In genomic region chr3:172513488-172513887, GRCh38 we compare ENCODE assay signal across 12 cellular contexts. TPM values are rescaled to one million over a fixed set of nuclear protein-coding genes. Genes with fewer than 3 reads are reported as not detected.
DNase-seq lines count a peak whose midpoint lies in the region; ATAC-seq and TF ChIP-seq lines count a peak whose summit lies in the region.
"Had no signal": no experiment of that assay in that cellular context is flagged by ENCODE, and none has a peak within 500 bp of the region (broad histone marks: within the 10 kb centered on the region; RNA-seq: fewer than 3 reads in every experiment).

No MANE protein-coding gene starts in this region.

- DNase-seq in activated naive CD4-positive, alpha-beta T cell treated with anti-CD3 and anti-CD28 coated beads, Interleukin-2, amount 10 ng/mL, durations not matched to agents 7 days and 5 days = no peak
- DNase-seq in activated naive CD4-positive, alpha-beta T cell treated with Interleukin-2 at 50 U/mL for 16 hours = no peak
- no peak for DNase-seq in T-helper 17 cell
- peak; percentile 93 for DNase-seq in fibroblast of pulmonary artery (ENCODE audit: low read depth)
- DNase-seq in stomach = no peak
- DNase-seq: Kasumi-1; stimulated activated CD4-positive, alpha-beta T cell treated with anti-CD3 and anti-CD28 coated beads, Interleukin-2, amount 100 ng/mL, for 48 hours had no signal

- intact Hi-C loops in stomach (cut with DNase I; ENCODE audit: low total_unique reads) = no loop called here

- no peaks in the 10 kb centered on the region for H3K27me3 ChIP-seq in stomach
- H3K27me3 ChIP-seq: tibial nerve had no signal

- CTCF ChIA-PET in activated naive CD4-positive, alpha-beta T cell treated with anti-CD3 and anti-CD28 coated beads, Interleukin-2, amount 10 ng/mL, durations not matched to agents 7 days and 5 days (lab: Charles Lee) = interaction anchor here (0.9 to 4.0 kb wide), 4 partner anchors 9 to 82 kb away, joined by 3 to 47 read pairs (median 4); no protein-coding TSS in a partner anchor

- H3K4me3 ChIP-seq in fibroblast of pulmonary artery (replicated peaks; ENCODE audit: low read depth, low read length) = no peak overlapping the region
- no peak overlapping the region for H3K4me3 ChIP-seq in stomach
- H3K4me3 ChIP-seq: tibial nerve had no signal

- peaks cover 90% of the 10 kb centered on the region for H3K36me3 Mint-ChIP-seq in activated naive CD4-positive, alpha-beta T cell treated with anti-CD3 and anti-CD28 coated beads, Interleukin-2, amount 10 ng/mL, durations not matched to agents 7 days and 5 days
- peaks cover 16% of the 10 kb centered on the region for H3K36me3 Mint-ChIP-seq in T-helper 17 cell (ENCODE audit: low read depth)

- H3K4me3 Mint-ChIP-seq in activated naive CD4-positive, alpha-beta T cell treated with anti-CD3 and anti-CD28 coated beads, Interleukin-2, amount 10 ng/mL, durations not matched to agents 7 days and 5 days = peak overlapping the region; percentile 42
- peak overlapping the region; percentile 87 for H3K4me3 Mint-ChIP-seq in T-helper 17 cell

- TF ChIP-seq EP300 in stomach (IDR thresholded peaks at IDR 0.05) = no peak

- no peak for TF ChIP-seq POLR2A in stomach (IDR thresholded peaks at IDR 0.05)

- H3K36me3 ChIP-seq in stomach = peaks cover 5 to 67% (median 55%) of the 10 kb centered on the region in 4 donors

- peak overlapping the region; percentile 90 for H3K27ac Mint-ChIP-seq in activated naive CD4-positive, alpha-beta T cell treated with anti-CD3 and anti-CD28 coated beads, Interleukin-2, amount 10 ng/mL, durations not matched to agents 7 days and 5 days
- H3K27ac Mint-ChIP-seq in T-helper 17 cell = peak overlapping the region; percentile 98

- no peaks in the 10 kb centered on the region for H3K9me3 ChIP-seq in T-helper 17 cell (ENCODE audit: control insufficient read depth, low read length, poor library complexity, severe bottlenecking)
- H3K9me3 ChIP-seq in stomach = no peaks in the 10 kb centered on the region
- H3K9me3 ChIP-seq: tibial nerve had no signal

- H3K27ac ChIP-seq in stomach = peak overlapping the region in 4 of 5 donors; percentile 16 to 91 (median 56)

- H3K27me3 Mint-ChIP-seq in activated naive CD4-positive, alpha-beta T cell treated with anti-CD3 and anti-CD28 coated beads, Interleukin-2, amount 10 ng/mL, durations not matched to agents 7 days and 5 days = no peaks in the 10 kb centered on the region
- no peaks in the 10 kb centered on the region for H3K27me3 Mint-ChIP-seq in T-helper 17 cell

- H3K4me1 ChIP-seq in stomach = peaks cover 39 to 69% (median 56%) of the 10 kb centered on the region in 4 donors

- peaks cover 95% of the 10 kb centered on the region for H3K4me1 Mint-ChIP-seq in activated naive CD4-positive, alpha-beta T cell treated with anti-CD3 and anti-CD28 coated beads, Interleukin-2, amount 10 ng/mL, durations not matched to agents 7 days and 5 days
- H3K4me1 Mint-ChIP-seq in T-helper 17 cell = peaks cover 68% of the 10 kb centered on the region

- no peaks in the 10 kb centered on the region for H3K9me3 Mint-ChIP-seq in activated naive CD4-positive, alpha-beta T cell treated with anti-CD3 and anti-CD28 coated beads, Interleukin-2, amount 10 ng/mL, durations not matched to agents 7 days and 5 days

- peak; percentile 74 for ATAC-seq in T-helper 17 cell
- no peak for ATAC-seq in GM18498 (IDR thresholded peaks at IDR 0.05; ENCODE audit: unreplicated experiment)
- no peak for ATAC-seq in GM21619 (IDR thresholded peaks at IDR 0.05; ENCODE audit: unreplicated experiment)
- ATAC-seq in HG03108 (IDR thresholded peaks at IDR 0.05; ENCODE audit: unreplicated experiment) = no peak

- 41 to 63% (median 51%) methylated on average over 2 of the region's 2 CpGs for WGBS in stomach, 5 donors

- TF ChIP-seq CTCF in fibroblast of pulmonary artery (IDR thresholded peaks at IDR 0.05; ENCODE audit: low read length, missing control alignments) (no peak), stomach (IDR thresholded peaks at IDR 0.05) (no peak)

RNA-seq across cellular contexts. Expression of gene TNFSF10, which starts 9.7 kb away (rescaled TPM):
- total RNA-seq in T-helper 17 cell (10 to 100 TPM in 1 of 2 donors, 1 to 10 TPM in 1; 8.3 to 22.0 TPM), stomach (10 to 100 TPM in 4 of 5 donors, 1 to 10 TPM in 1; 4.0 to 84.2 (median 29.2) TPM)
- 10 to 100 TPM; 18.4 to 54.3 (median 18.5) TPM for polyA plus RNA-seq in stomach
- polyA plus RNA-seq: neural cell had no signal
